In the genomic region with DNA sequence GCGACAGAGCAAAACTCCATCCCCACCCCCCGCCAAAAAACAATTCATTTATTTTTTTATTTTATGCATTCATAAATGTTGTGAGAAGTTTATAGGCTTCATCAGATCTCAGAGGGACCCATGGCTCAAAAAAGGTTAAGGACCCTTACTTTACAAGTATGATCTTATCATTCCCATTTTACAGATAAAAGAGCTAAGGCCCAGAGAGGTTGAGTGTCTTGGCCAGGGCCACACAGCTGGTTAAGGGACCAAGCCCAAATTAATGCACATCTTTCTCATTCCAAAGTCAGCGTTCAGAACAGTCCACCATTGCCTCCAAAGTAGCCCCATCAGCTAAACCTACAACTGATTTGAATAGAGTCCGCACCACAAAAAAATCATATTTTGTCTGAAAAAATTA, we compare ENCODE assay signal across 29 cellular contexts.
DNase-seq lines count a peak whose midpoint lies in the region; ATAC-seq, FAIRE-seq and TF ChIP-seq lines count a peak whose summit lies in the region.
"Had no signal": no experiment of that assay in that cellular context is flagged by ENCODE, and none has a peak within 500 bp of the region (broad histone marks: within the 10 kb centered on the region; RNA-seq: fewer than 3 reads in every experiment).

No MANE protein-coding gene starts in this region.

- POLR2A ChIA-PET in A549 (lab: Yijun Ruan, JAX) (no interaction called here), Caco-2 (lab: Charles Lee) (no interaction called here)

- WGBS in A549 (ENCODE audit: missing lambda C conversion rate) = 100% methylated on average over 4 of the region's 4 CpGs
- WGBS in esophagus muscularis mucosa = 94% methylated on average over 4 of the region's 4 CpGs
- WGBS in sigmoid colon, 2 donors = 96 to 97% methylated on average over 4 of the region's 4 CpGs

- TF ChIP-seq CTCF in A549 (IDR thresholded peaks at IDR 0.05) (no peak), esophagus muscularis mucosa (IDR thresholded peaks at IDR 0.05) (no peak), sigmoid colon (IDR thresholded peaks at IDR 0.05) (no peak), Caco-2 (IDR thresholded peaks at IDR 0.05; ENCODE audit: insufficient read depth in 1 of 2, low read depth in 1 of 2, low read length in 1 of 2, severe bottlenecking in 1 of 2, unreplicated experiment in 1 of 2) (no peak)

- no peak for DNase-seq in activated naive CD4-positive, alpha-beta T cell treated with anti-CD3 and anti-CD28 coated beads, Interleukin-2, amount 10 ng/mL, durations not matched to agents 7 days and 5 days
- DNase-seq in A549 (ENCODE audit: low read depth in 1 of 2, low spot score in 1 of 2) (no peak), esophagus muscularis mucosa (ENCODE audit: extremely low spot score) (no peak), sigmoid colon (no peak), HTR-8/SVneo (ENCODE audit: insufficient read length, low spot score) (no peak), caudate nucleus (lab: John Stamatoyannopoulos, UW) (no peak), Caco-2 (no peak)
- DNase-seq: ACHN; BE2C; HCEC 1CT; KBM-7; MV-4-11; NCI-H1105 treated with DMSO at 0.1 percent for 48 hours; NCI-H146; NCI-H1930; NCI-H2107; NCI-H446; NCI-H524 treated with DMSO at 0.1 percent for 48 hours; NCI-H774; NK-92 treated with Interleukin-12 subunit alpha and Interleukin-12 subunit beta, amount 100 ng/mL, for 24 hours; PC-9 had no signal

- H3K4me3 ChIP-seq in A549 = no peak overlapping the region
- H3K4me3 ChIP-seq in esophagus muscularis mucosa = no peak overlapping the region
- H3K4me3 ChIP-seq in sigmoid colon = no peak overlapping the region
- no peak overlapping the region for H3K4me3 ChIP-seq in Caco-2 (ENCODE audit: low read depth, low read length)
- H3K4me3 ChIP-seq: PC-9, SJSA1 had no signal

- no peak for ATAC-seq in A549
- ATAC-seq: Right ventricle myocardium inferior had no signal

- no peaks in the 10 kb centered on the region for H3K36me3 ChIP-seq in esophagus muscularis mucosa
- H3K36me3 ChIP-seq in sigmoid colon = no peaks in the 10 kb centered on the region
- H3K36me3 ChIP-seq in Caco-2 (ENCODE audit: control insufficient read depth, insufficient read depth, low read length) = no peaks in the 10 kb centered on the region
- H3K36me3 ChIP-seq: BE2C, SJSA1 had no signal

- H3K4me2 ChIP-seq in A549 = peak overlapping the region; percentile 66; the same call in 2 of the 3 replicates

- H3K4me3 Mint-ChIP-seq in activated naive CD4-positive, alpha-beta T cell treated with anti-CD3 and anti-CD28 coated beads, Interleukin-2, amount 50 U/mL, for 24 hours = no peak overlapping the region
- H3K4me3 Mint-ChIP-seq in activated naive CD4-positive, alpha-beta T cell treated with anti-CD3 and anti-CD28 coated beads, Interleukin-2, amount 10 ng/mL, durations not matched to agents 7 days and 5 days = no peak overlapping the region
- no peak overlapping the region for H3K4me3 Mint-ChIP-seq in Caco-2 (ENCODE audit: unreplicated experiment)

- H3K9me3 Mint-ChIP-seq in activated naive CD4-positive, alpha-beta T cell treated with anti-CD3 and anti-CD28 coated beads, Interleukin-2, amount 50 U/mL, for 24 hours = no peaks in the 10 kb centered on the region
- H3K9me3 Mint-ChIP-seq in activated naive CD4-positive, alpha-beta T cell treated with anti-CD3 and anti-CD28 coated beads, Interleukin-2, amount 10 ng/mL, durations not matched to agents 7 days and 5 days = no peaks in the 10 kb centered on the region
- H3K9me3 Mint-ChIP-seq in Caco-2 (ENCODE audit: unreplicated experiment) = no peaks in the 10 kb centered on the region

- peaks cover 7% of the 10 kb centered on the region for H3K4me1 Mint-ChIP-seq in activated naive CD4-positive, alpha-beta T cell treated with anti-CD3 and anti-CD28 coated beads, Interleukin-2, amount 50 U/mL, for 24 hours
- no peaks in the 10 kb centered on the region for H3K4me1 Mint-ChIP-seq in activated naive CD4-positive, alpha-beta T cell treated with anti-CD3 and anti-CD28 coated beads, Interleukin-2, amount 10 ng/mL, durations not matched to agents 7 days and 5 days
- no peaks in the 10 kb centered on the region for H3K4me1 Mint-ChIP-seq in Caco-2 (ENCODE audit: low read depth, unreplicated experiment)

- H3K36me3 Mint-ChIP-seq in activated naive CD4-positive, alpha-beta T cell treated with anti-CD3 and anti-CD28 coated beads, Interleukin-2, amount 50 U/mL, for 24 hours = no peaks in the 10 kb centered on the region
- no peaks in the 10 kb centered on the region for H3K36me3 Mint-ChIP-seq in activated naive CD4-positive, alpha-beta T cell treated with anti-CD3 and anti-CD28 coated beads, Interleukin-2, amount 10 ng/mL, durations not matched to agents 7 days and 5 days
- H3K36me3 Mint-ChIP-seq in Caco-2 (ENCODE audit: insufficient read depth, unreplicated experiment) = peaks cover 6% of the 10 kb centered on the region

- CTCF ChIA-PET in activated naive CD4-positive, alpha-beta T cell treated with anti-CD3 and anti-CD28 coated beads, Interleukin-2, amount 10 ng/mL, durations not matched to agents 7 days and 5 days (lab: Charles Lee) = no interaction called here
- CTCF ChIA-PET in A549 (lab: Yijun Ruan, JAX) = interaction anchor here (1.3 to 4.1 kb wide), 5 partner anchors 9 to 36 kb away, joined by 4 to 32 read pairs (median 5); no protein-coding TSS in a partner anchor
- CTCF ChIA-PET in Caco-2 (lab: Charles Lee) = no interaction called here

- H3K27me3 Mint-ChIP-seq in activated naive CD4-positive, alpha-beta T cell treated with anti-CD3 and anti-CD28 coated beads, Interleukin-2, amount 50 U/mL, for 24 hours = no peaks in the 10 kb centered on the region
- H3K27me3 Mint-ChIP-seq in activated naive CD4-positive, alpha-beta T cell treated with anti-CD3 and anti-CD28 coated beads, Interleukin-2, amount 10 ng/mL, durations not matched to agents 7 days and 5 days = no peaks in the 10 kb centered on the region
- H3K27me3 Mint-ChIP-seq in Caco-2 (ENCODE audit: insufficient read depth, unreplicated experiment) = no peaks in the 10 kb centered on the region

- intact Hi-C loops in esophagus muscularis mucosa (cut with DNase I) = no loop called here
- intact Hi-C loops in sigmoid colon (cut with DNase I) = no loop called here
- intact Hi-C loops in Caco-2 (cut with micrococcal nuclease; ENCODE audit: unreplicated experiment) = no loop called here

- TF ChIP-seq POLR2A in A549 (IDR thresholded peaks at IDR 0.05; ENCODE audit: low read length) (no peak), esophagus muscularis mucosa (IDR thresholded peaks at IDR 0.05; ENCODE audit: low read depth) (no peak), sigmoid colon (IDR thresholded peaks at IDR 0.05) (no peak)

- BruUV-seq in Caco-2 (replicated peaks; lab: Mats Ljungman, UMichigan) = no TSS peak

- no peak for TF ChIP-seq RAD21 in A549 (conservative IDR thresholded peaks at IDR 0.05 in 1 of 2, IDR thresholded peaks at IDR 0.05 in 1 of 2)

- H3K27ac Mint-ChIP-seq in activated naive CD4-positive, alpha-beta T cell treated with anti-CD3 and anti-CD28 coated beads, Interleukin-2, amount 50 U/mL, for 24 hours = peak overlapping the region; percentile 10
- H3K27ac Mint-ChIP-seq in activated naive CD4-positive, alpha-beta T cell treated with anti-CD3 and anti-CD28 coated beads, Interleukin-2, amount 10 ng/mL, durations not matched to agents 7 days and 5 days = no peak overlapping the region
- H3K27ac Mint-ChIP-seq in Caco-2 (ENCODE audit: unreplicated experiment) = no peak overlapping the region

- TF ChIP-seq EP300 in A549 (IDR thresholded peaks at IDR 0.05) = no peak
- TF ChIP-seq EP300 in esophagus muscularis mucosa (IDR thresholded peaks at IDR 0.05) = no peak
- TF ChIP-seq EP300 in sigmoid colon (IDR thresholded peaks at IDR 0.05) = no peak

- no peaks in the 10 kb centered on the region for H3K27me3 ChIP-seq in esophagus muscularis mucosa
- no peaks in the 10 kb centered on the region for H3K27me3 ChIP-seq in sigmoid colon
- H3K27me3 ChIP-seq in Caco-2 (replicated peaks; ENCODE audit: control insufficient read depth, insufficient read depth, low read length) = no peaks in the 10 kb centered on the region
- H3K27me3 ChIP-seq: BE2C, SJSA1 had no signal

- FAIRE-seq in A549 (lab: Jason Lieb, UNC) (no peak), HTR-8/SVneo (lab: Jason Lieb, UNC) (no peak)
- FAIRE-seq: D721Med, GM19239, H1 had no signal

- H3K9me3 ChIP-seq in A549 (no peaks in the 10 kb centered on the region), esophagus muscularis mucosa (no peaks in the 10 kb centered on the region), sigmoid colon (no peaks in the 10 kb centered on the region), Caco-2 (no peaks in the 10 kb centered on the region)
- H3K9me3 ChIP-seq: BE2C, SJSA1 had no signal

- H3K27ac ChIP-seq in A549 = peak overlapping the region; percentile 88 to 95
- peak overlapping the region; percentile 86 to 92 (median 90) for H3K27ac ChIP-seq in esophagus muscularis mucosa (replicated peaks in 1 of 4)
- peak overlapping the region; percentile 80 to 97 (median 86) for H3K27ac ChIP-seq in sigmoid colon
- no peak overlapping the region for H3K27ac ChIP-seq in caudate nucleus (ENCODE audit: low read depth, low read length)
- H3K27ac ChIP-seq: 22Rv1, HL-60, PC-9, SJSA1 had no signal

- H3K4me1 ChIP-seq in A549 = peaks cover 66% of the 10 kb centered on the region
- peaks cover 87 to 98% (median 94%) of the 10 kb centered on the region in 4 donors for H3K4me1 ChIP-seq in esophagus muscularis mucosa
- peaks cover 0 to 100% (median 92%) of the 10 kb centered on the region in 4 donors for H3K4me1 ChIP-seq in sigmoid colon
- peaks cover 3% of the 10 kb centered on the region; the same call in 1 of the 2 replicates for H3K4me1 ChIP-seq in Caco-2

TF ChIP-seq in A549, 52 proteins besides CTCF, POLR2A, EP300 and RAD21:
- TF ChIP-seq KDM5A (IDR thresholded peaks at IDR 0.05) (no peak), ZFP36 (IDR thresholded peaks at IDR 0.05; ENCODE audit: borderline replicate concordance, partially characterized antibody) (peak; percentile 53), JUN (IDR thresholded peaks at IDR 0.05) (0 out of 5 replicates have a peak, but pooled peaks of 1 of the 2 experiments have one; percentile 0), POLR2AphosphoS2 (conservative IDR thresholded peaks at IDR 0.05; ENCODE audit: low read length) (no peak)
